ENCODE assay signal across 13 cellular contexts in the genomic region with DNA sequence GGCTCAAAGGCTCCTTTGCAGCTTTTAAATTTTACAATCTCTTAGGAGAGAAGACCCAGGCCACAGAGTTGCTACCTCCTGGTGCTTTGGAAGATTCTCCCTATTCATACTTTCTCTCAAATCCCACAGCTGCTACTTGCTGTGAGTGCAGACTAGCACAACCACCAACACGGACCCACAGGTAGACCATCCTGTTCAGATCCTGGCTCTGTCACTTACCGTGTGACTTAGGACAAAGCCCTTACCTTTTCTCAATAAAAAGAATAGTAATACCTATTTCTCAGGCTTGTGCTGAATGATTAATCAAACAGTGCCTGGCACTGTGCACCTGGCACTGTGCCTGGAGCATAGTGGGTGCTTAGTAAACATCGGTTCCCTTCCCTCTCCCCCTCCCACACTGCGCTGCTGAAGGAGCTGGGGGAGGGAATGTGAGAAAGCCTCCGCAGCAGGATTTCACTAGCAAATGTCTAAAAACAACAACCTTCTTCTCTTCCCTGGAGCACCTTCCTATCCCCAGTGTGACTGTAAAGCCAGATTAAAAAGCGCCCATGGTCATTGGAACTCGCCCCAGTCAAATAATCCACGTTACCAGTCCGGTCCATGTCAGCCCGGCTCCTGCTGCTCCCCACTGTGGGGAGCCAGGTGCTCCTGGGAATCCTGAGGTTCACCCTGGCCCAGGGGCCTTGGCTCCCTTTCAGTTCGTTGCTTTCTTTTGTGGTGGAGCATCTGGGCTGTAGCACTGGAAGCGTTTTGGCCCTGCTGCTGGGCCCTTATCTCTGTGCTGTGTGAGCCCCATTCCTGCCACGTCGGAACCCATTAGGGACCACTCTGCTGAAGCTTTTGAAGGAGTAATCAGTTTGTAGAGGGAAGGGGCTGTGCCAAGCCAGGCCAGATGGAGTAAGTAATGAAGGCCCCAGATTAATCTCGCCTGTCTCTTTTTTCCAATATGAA.
DNase-seq lines count a peak whose midpoint lies in the region; ATAC-seq, FAIRE-seq and TF ChIP-seq lines count a peak whose summit lies in the region.
"Had no signal": no experiment of that assay in that cellular context is flagged by ENCODE, and none has a peak within 500 bp of the region (broad histone marks: within the 10 kb centered on the region; RNA-seq: fewer than 3 reads in every experiment).

No MANE protein-coding gene starts in this region.

- TF ChIP-seq EP300 in H1 (IDR thresholded peaks at IDR 0.05; ENCODE audit: borderline replicate concordance in 1 of 2, low read depth in 2 of 2, low read length in 2 of 2), result no peak

- no peak overlapping the region for H3K4me2 ChIP-seq in H1 (ENCODE audit: insufficient read depth in 1 of 2, low read depth in 2 of 2, low read length in 2 of 2)

- peak overlapping the region; percentile 70 for H4K91ac ChIP-seq in H1 (replicated peaks; ENCODE audit: insufficient read length, low read length)

- H3K9ac ChIP-seq in H1 (replicated peaks in 1 of 4; ENCODE audit: extremely low read depth in 1 of 4, low read depth in 3 of 4, low read length in 3 of 4), result no peak overlapping the region

- H2BK15ac ChIP-seq in H1 (ENCODE audit: low read length), result 0 out of 2 replicates have a peak overlapping the region, but pooled peaks have one; percentile 67

- peak overlapping the region; percentile 58; the same call in 1 of the 2 replicates for H2AFZ ChIP-seq in H1 (ENCODE audit: low read length)

- no peaks in the 10 kb centered on the region for H3K79me2 ChIP-seq in H1 (ENCODE audit: control insufficient read depth in 1 of 2, insufficient read depth in 2 of 2, low read length in 2 of 2)

- no peak overlapping the region for H3K14ac ChIP-seq in H1 (ENCODE audit: insufficient read length)

- H3K27ac ChIP-seq in right atrium auricular region (peak overlapping the region in 1 of 2 donors; percentile 24), H1 (ENCODE audit: low read depth, low read length) (no peak overlapping the region), small intestine (ENCODE audit: low read depth in 1 of 2, low read length in 1 of 2) (no peak overlapping the region)
- H3K27ac ChIP-seq: psoas muscle had no signal

- H3K4me1 Mint-ChIP-seq in nephron progenitor cell, result peaks cover 18% of the 10 kb centered on the region
- H3K4me1 Mint-ChIP-seq in activated naive CD4-positive, alpha-beta T cell treated with anti-CD3 and anti-CD28 coated beads for 36 hours (ENCODE audit: low read depth), result no peaks in the 10 kb centered on the region
- H3K4me1 Mint-ChIP-seq: immature natural killer cell had no signal

- no peak overlapping the region for H3K4me3 ChIP-seq in right atrium auricular region
- no peak overlapping the region for H3K4me3 ChIP-seq in H1 (ENCODE audit: extremely low read depth in 1 of 4, insufficient read depth in 2 of 4, low read depth in 3 of 4, low read length in 4 of 4)
- H3K4me3 ChIP-seq in small intestine (ENCODE audit: low read depth in 1 of 2, low read length in 2 of 2), result no peak overlapping the region
- H3K4me3 ChIP-seq: psoas muscle had no signal

- H4K8ac ChIP-seq in H1 (ENCODE audit: extremely low read depth, insufficient read depth, low read length), result no peak overlapping the region

- 0 out of 2 replicates have a peak overlapping the region, but pooled peaks have one; percentile 54 for H2BK5ac ChIP-seq in H1 (ENCODE audit: low read depth, low read length)

- peak overlapping the region; percentile 89 for H2BK20ac ChIP-seq in H1 (ENCODE audit: low read length)

- peak overlapping the region; percentile 40 for H3K27ac Mint-ChIP-seq in nephron progenitor cell
- no peak overlapping the region for H3K27ac Mint-ChIP-seq in activated naive CD4-positive, alpha-beta T cell treated with anti-CD3 and anti-CD28 coated beads for 36 hours
- H3K27ac Mint-ChIP-seq: immature natural killer cell had no signal

- intact Hi-C loops in Right ventricle myocardium superior (cut with DNase I), result loop anchor here (5.0 kb wide), 1 partner anchor 567 kb away; no protein-coding TSS in a partner anchor
- intact Hi-C loops in activated naive CD4-positive, alpha-beta T cell treated with anti-CD3 and anti-CD28 coated beads for 36 hours (cut with micrococcal nuclease), result loop anchor here (1.0 kb wide), 1 partner anchor 570 kb away; no protein-coding TSS in a partner anchor

- H3K4me1 ChIP-seq in right atrium auricular region (peaks cover 0 to 8% of the 10 kb centered on the region in 2 donors), H1 (replicated peaks in 1 of 4; ENCODE audit: control insufficient read depth in 3 of 4, insufficient read depth in 4 of 4, low read length in 3 of 4) (peaks cover 0 to 3% (median 0%) of the 10 kb centered on the region in 4 experiments; a peak in 2 of 7 replicates), small intestine (ENCODE audit: control insufficient read depth in 2 of 2, insufficient read depth in 1 of 2, low read depth in 1 of 2, low read length in 1 of 2) (no peaks in the 10 kb centered on the region)
- H3K4me1 ChIP-seq: psoas muscle had no signal

- TF ChIP-seq CTCF in right atrium auricular region (IDR thresholded peaks at IDR 0.05) (no peak), H1 (IDR thresholded peaks at IDR 0.05; ENCODE audit: control extremely low read depth in 1 of 3, insufficient read depth in 1 of 3, low read depth in 1 of 3, low read length in 3 of 3) (no peak), nephron progenitor cell (IDR thresholded peaks at IDR 0.05) (no peak)

- H3K56ac ChIP-seq in H1 (replicated peaks; ENCODE audit: insufficient read length, low read depth, low read length), result no peak overlapping the region

- H3K4me3 Mint-ChIP-seq in nephron progenitor cell, result no peak overlapping the region
- H3K4me3 Mint-ChIP-seq in activated naive CD4-positive, alpha-beta T cell treated with anti-CD3 and anti-CD28 coated beads for 36 hours, result no peak overlapping the region
- H3K4me3 Mint-ChIP-seq: immature natural killer cell had no signal

- H3K4ac ChIP-seq in H1 (replicated peaks; ENCODE audit: insufficient read length, low read depth, low read length), result no peak overlapping the region

- FAIRE-seq in H1 (lab: Jason Lieb, UNC), result no peak
- FAIRE-seq in small intestine (lab: Jason Lieb, UNC), result no peak
- FAIRE-seq: endometrium had no signal

- no peak overlapping the region for H2BK120ac ChIP-seq in H1 (replicated peaks; ENCODE audit: low read depth, low read length)

- H3K36me3 ChIP-seq in right atrium auricular region (no peaks in the 10 kb centered on the region), H1 (ENCODE audit: control insufficient read depth in 2 of 4, insufficient read depth in 4 of 4, low read length in 3 of 4) (no peaks in the 10 kb centered on the region), small intestine (ENCODE audit: control insufficient read depth in 2 of 2, insufficient read depth in 2 of 2, low read length in 2 of 2) (no peaks in the 10 kb centered on the region)

- H3K23me2 ChIP-seq in H1 (ENCODE audit: low read depth, low read length), result no peaks in the 10 kb centered on the region

- H3K79me1 ChIP-seq in H1 (ENCODE audit: low read depth, low read length), result no peaks in the 10 kb centered on the region

- H3K9me3 ChIP-seq in right atrium auricular region (no peaks in the 10 kb centered on the region), H1 (ENCODE audit: insufficient read depth in 2 of 2, low read depth in 1 of 2, low read length in 1 of 2) (peaks cover 0 to 5% of the 10 kb centered on the region in 2 experiments; a peak in 2 of 4 replicates), small intestine (ENCODE audit: control insufficient read depth, low read depth) (no peaks in the 10 kb centered on the region)
- H3K9me3 ChIP-seq: psoas muscle had no signal

- DNase-seq in Right ventricle myocardium superior (peak; percentile 60), right atrium auricular region (ENCODE audit: low spot score) (no peak), H1 (ENCODE audit: low read depth in 1 of 2, low spot score in 2 of 2) (no peak), nephron progenitor cell (no peak), small intestine (no peak), NOMO-1 treated with dmso at 0.1 percent for 144 hours (lab: John Stamatoyannopoulos, UW; ENCODE audit: unreplicated experiment) (no peak)
- no peak for DNase-seq in activated naive CD4-positive, alpha-beta T cell treated with anti-CD3 and anti-CD28 coated beads for 36 hours
- DNase-seq: activated CD4-positive, alpha-beta T cell treated with anti-CD3 and anti-CD28 coated beads for 48 hours; activated naive CD4-positive, alpha-beta T cell; immature natural killer cell had no signal

- no peak for TF ChIP-seq POLR2A in H1 (IDR thresholded peaks at IDR 0.05; ENCODE audit: control extremely low read depth in 1 of 2, low read depth in 2 of 2, low read length in 2 of 2)

- peak overlapping the region; percentile 46; the same call in 1 of the 2 replicates for H2AK5ac ChIP-seq in H1 (ENCODE audit: low read depth, low read length)

- H3K18ac ChIP-seq in H1 (ENCODE audit: extremely low read depth, low read length), result no peak overlapping the region

- no peak overlapping the region for H3K23ac ChIP-seq in H1 (ENCODE audit: insufficient read length)

- H3K9me3 Mint-ChIP-seq in nephron progenitor cell, result peaks cover 16% of the 10 kb centered on the region
- H3K9me3 Mint-ChIP-seq in activated naive CD4-positive, alpha-beta T cell treated with anti-CD3 and anti-CD28 coated beads for 36 hours, result peaks cover 5% of the 10 kb centered on the region
- H3K9me3 Mint-ChIP-seq: immature natural killer cell had no signal

- POLR2A ChIA-PET in H1 (lab: Charles Lee; ENCODE audit: partially characterized antibody), result interaction anchor here (0.6 to 0.7 kb wide), 2 partner anchors 8 to 573 kb away, joined by 3 to 4 read pairs; no protein-coding TSS in a partner anchor

- CTCF ChIA-PET in H1 (lab: Charles Lee; ENCODE audit: partially characterized antibody), result interaction anchor here (0.6 to 5.8 kb wide), 65 partner anchors 8 to 1105 kb away, joined by 3 to 55 read pairs (median 4); no protein-coding TSS in a partner anchor
- CTCF ChIA-PET in activated naive CD4-positive, alpha-beta T cell treated with anti-CD3 and anti-CD28 coated beads for 36 hours (lab: Charles Lee), result interaction anchor here (0.9 to 1.5 kb wide), 3 partner anchors 462 to 571 kb away, joined by 3 to 4 read pairs (median 4); no protein-coding TSS in a partner anchor

- H4K20me1 ChIP-seq in H1 (replicated peaks in 1 of 2; ENCODE audit: control insufficient read depth in 1 of 2, insufficient read depth in 2 of 2, low read length in 2 of 2), result no peaks in the 10 kb centered on the region

- H2BK12ac ChIP-seq in H1 (ENCODE audit: low read depth, low read length), result peak overlapping the region; percentile 19; the same call in 1 of the 2 replicates

- peaks cover 4% of the 10 kb centered on the region for H3K36me3 Mint-ChIP-seq in nephron progenitor cell (ENCODE audit: low read depth)
- H3K36me3 Mint-ChIP-seq in activated naive CD4-positive, alpha-beta T cell treated with anti-CD3 and anti-CD28 coated beads for 36 hours (ENCODE audit: low read depth), result peaks cover 12% of the 10 kb centered on the region

- WGBS in H1 (ENCODE audit: extremely low coverage in 1 of 2, insufficient coverage in 1 of 2, insufficient read length in 1 of 2, insufficient replicate concordance in 2 of 2, low coverage in 1 of 2, low lambda C conversion rate in 2 of 2, missing lambda C conversion rate in 1 of 2), 2 experiments, result 82% methylated on average over 15 of the region's 15 CpGs; no CpG with 5 or more reads in 1 of the 2 experiments
- WGBS in small intestine, 3 donors, result 57 to 72% (median 65%) methylated on average over 14 to 15 of the region's 15 CpGs

- no peak overlapping the region for H4K5ac ChIP-seq in H1 (ENCODE audit: insufficient read length, low read depth, low read length)

- H3K27me3 ChIP-seq in right atrium auricular region (no peaks in the 10 kb centered on the region), H1 (replicated peaks in 1 of 4; ENCODE audit: control insufficient read depth in 3 of 4, extremely low read depth in 1 of 4, insufficient read depth in 3 of 4, low read length in 3 of 4) (0 out of 7 replicates have a peak, but pooled peaks cover 0 to 2% (median 0%) of the 10 kb centered on the region in 4 experiments), small intestine (ENCODE audit: control insufficient read depth in 2 of 2, insufficient read depth in 2 of 2, low read length in 2 of 2) (no peaks in the 10 kb centered on the region)

- TF ChIP-seq RAD21 in H1 (IDR thresholded peaks at IDR 0.05 in 1 of 2, conservative IDR thresholded peaks at IDR 0.05 in 1 of 2; ENCODE audit: low read depth in 2 of 2, low read length in 2 of 2), result no peak

- no peaks in the 10 kb centered on the region for H3K27me3 Mint-ChIP-seq in nephron progenitor cell (ENCODE audit: low read depth, poor library complexity)
- H3K27me3 Mint-ChIP-seq in activated naive CD4-positive, alpha-beta T cell treated with anti-CD3 and anti-CD28 coated beads for 36 hours (ENCODE audit: low read depth), result no peaks in the 10 kb centered on the region

- ATAC-seq in Right ventricle myocardium superior (ENCODE audit: poor library complexity) (peak; percentile 52), GM18861 (IDR thresholded peaks at IDR 0.05; ENCODE audit: unreplicated experiment) (no peak)
